ENCODE assay signal across 8 cellular contexts in the genomic region with DNA sequence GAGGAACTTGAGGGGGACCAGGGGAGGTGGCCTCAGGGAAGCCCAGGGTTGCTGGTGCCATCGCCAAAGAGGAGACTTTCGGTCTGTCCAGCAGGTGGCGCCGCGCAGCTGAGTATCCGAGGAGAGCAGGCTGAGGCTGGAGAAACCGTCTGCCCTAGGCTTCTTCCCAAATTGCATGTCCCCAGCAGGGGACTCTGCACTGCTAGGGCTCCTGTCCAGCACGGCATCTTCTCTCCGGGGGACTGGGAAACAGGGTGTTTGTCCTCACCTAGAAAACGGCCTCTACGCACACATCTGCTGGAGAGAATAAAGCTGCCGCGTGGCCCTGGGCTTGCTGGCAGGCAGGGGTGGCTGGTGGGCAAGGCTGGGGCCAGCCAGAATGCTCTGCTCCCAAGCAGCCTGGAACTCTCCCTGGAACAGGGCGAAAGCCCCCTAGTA.
DNase-seq lines count a peak whose midpoint lies in the region; ATAC-seq, FAIRE-seq and TF ChIP-seq lines count a peak whose summit lies in the region.

No MANE protein-coding gene starts in this region.

- no peaks in the 10 kb centered on the region for H3K4me1 ChIP-seq in uterus

- H3K36me3 ChIP-seq in uterus, result no peaks in the 10 kb centered on the region

- H3K4me3 ChIP-seq in LNCaP clone FGC (ENCODE audit: low read depth, low read length) (no peak overlapping the region), uterus (no peak overlapping the region)

- in situ Hi-C loops in SK-MEL-5 (cut with HindIII; ENCODE audit: low pct_unique_long_range_greater_than_20kb, low sequenced_read_pairs), result no loop called here

- no peaks in the 10 kb centered on the region for H3K9me3 ChIP-seq in uterus

- ATAC-seq in Right ventricle myocardium inferior, result peak; percentile 83

- peak; percentile 88 for DNase-seq in GM03348 (ENCODE audit: low spot score)
- peak; percentile 72 for DNase-seq in H54 (ENCODE audit: insufficient read length, low spot score)
- peak; percentile 52 for DNase-seq in LNCaP clone FGC (ENCODE audit: low read depth)
- peak; percentile 81 for DNase-seq in SK-MEL-5 (ENCODE audit: low read depth, low spot score)
- DNase-seq in activated naive CD4-positive, alpha-beta T cell treated with Interleukin-2 at 50 U/mL for 16 hours, result peak; percentile 65
- peak; percentile 92 for DNase-seq in Right ventricle myocardium inferior (ENCODE audit: missing footprints)
- DNase-seq in posterior vena cava (ENCODE audit: low spot score), result peak; percentile 95
- DNase-seq in uterus, result peak; percentile 55 to 67

- intact Hi-C loops in Right ventricle myocardium inferior (cut with DNase I) (loop anchor here (1.0 kb wide), 1 partner anchor 225 kb away; no protein-coding TSS in a partner anchor), posterior vena cava (cut with DNase I) (loop anchor here in 1 of 2 donors (2.0 kb wide), 1 partner anchor 37 kb away; no protein-coding TSS in a partner anchor), uterus (cut with DNase I; ENCODE audit: low total_unique reads) (no loop called here)

- TF ChIP-seq CTCF in LNCaP clone FGC (IDR thresholded peaks at IDR 0.05; ENCODE audit: control insufficient read depth, extremely low read depth, insufficient read depth) (peak; percentile 92), uterus (IDR thresholded peaks at IDR 0.05) (peak; percentile 65 to 71 (median 68))

- H3K27me3 ChIP-seq in uterus, result no peaks in the 10 kb centered on the region

- H3K27ac ChIP-seq in uterus, result no peak overlapping the region

- FAIRE-seq in H54 (lab: Jason Lieb, UNC), result peak; percentile 27

- TF ChIP-seq POLR2A in H54 (IDR thresholded peaks at IDR 0.05; ENCODE audit: low read depth, low read length) (no peak), uterus (IDR thresholded peaks at IDR 0.05) (no peak)
